17 cellular contexts compared by ENCODE assay signal in the genomic region with DNA sequence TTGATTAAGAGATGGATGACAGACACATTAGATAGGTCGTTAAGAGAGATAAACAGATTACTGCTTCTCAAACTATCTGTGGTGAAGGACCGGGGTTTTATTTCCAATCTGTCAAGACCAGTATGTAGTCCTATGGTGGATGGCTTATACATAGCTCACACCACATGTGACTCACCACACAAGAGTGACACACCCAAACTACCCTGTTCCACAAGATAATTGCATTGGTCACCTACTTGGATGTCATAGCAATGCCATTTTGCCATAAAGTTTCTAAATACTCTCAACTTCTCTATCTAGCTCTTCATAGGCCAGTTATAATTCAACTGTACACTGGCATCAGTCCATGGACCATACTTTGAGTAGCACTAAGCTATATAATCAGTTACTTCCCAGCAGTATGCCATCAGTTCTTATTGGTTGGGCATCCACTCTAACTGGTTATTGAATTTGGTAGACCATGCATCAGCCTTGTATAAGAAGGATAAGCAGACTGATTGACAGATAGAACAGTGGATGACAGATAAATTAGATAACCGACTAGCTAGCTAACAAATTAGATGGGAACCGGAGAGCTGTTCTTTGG. TPM values are rescaled to one million over a fixed set of nuclear protein-coding genes. Genes with fewer than 3 reads are reported as not detected.
DNase-seq lines count a peak whose midpoint lies in the region; TF ChIP-seq lines count a peak whose summit lies in the region.
"Had no signal": no experiment of that assay in that cellular context is flagged by ENCODE, and none has a peak within 500 bp of the region (broad histone marks: within the 10 kb centered on the region; RNA-seq: fewer than 3 reads in every experiment).

No MANE protein-coding gene starts in this region.

- H3K36me3 Mint-ChIP-seq in MCF 10A (ENCODE audit: insufficient read depth, unreplicated experiment): peaks cover 43% of the 10 kb centered on the region
- peaks cover 0 to 4% (median 0%) of the 10 kb centered on the region in 3 donors for H3K36me3 Mint-ChIP-seq in CD8-positive, alpha-beta memory T cell
- peaks cover 58% of the 10 kb centered on the region for H3K36me3 Mint-ChIP-seq in endothelial cell (ENCODE audit: low read depth, unreplicated experiment)

- H3K4me1 ChIP-seq in breast epithelium: peaks cover 0 to 27% of the 10 kb centered on the region in 2 donors
- no peaks in the 10 kb centered on the region for H3K4me1 ChIP-seq in CD8-positive, alpha-beta memory T cell (ENCODE audit: insufficient read depth, low read length)

- intact Hi-C loops in MCF 10A (cut with micrococcal nuclease): no loop called here
- intact Hi-C loops in breast epithelium (cut with DNase I; ENCODE audit: low total_unique reads): loop anchor here (2.0 kb wide), 1 partner anchor 19 kb away; no protein-coding TSS in a partner anchor

- H3K27ac Mint-ChIP-seq in MCF 10A (ENCODE audit: low read depth, unreplicated experiment) (peak overlapping the region; percentile 68), endothelial cell (ENCODE audit: unreplicated experiment) (no peak overlapping the region)
- H3K27ac Mint-ChIP-seq in CD8-positive, alpha-beta memory T cell: no peak overlapping the region
- H3K27ac Mint-ChIP-seq: naive thymus-derived CD8-positive, alpha-beta T cell had no signal

- peak overlapping the region in 1 of 2 donors; percentile 30 for H3K27ac ChIP-seq in breast epithelium
- no peak overlapping the region for H3K27ac ChIP-seq in CD8-positive, alpha-beta memory T cell (ENCODE audit: low read depth, low read length)
- H3K27ac ChIP-seq: testis had no signal

- H3K4me3 ChIP-seq in breast epithelium: no peak overlapping the region
- no peak overlapping the region for H3K4me3 ChIP-seq in fibroblast of mammary gland (ENCODE audit: control insufficient read depth, low read depth, low read length)
- no peak overlapping the region for H3K4me3 ChIP-seq in CD8-positive, alpha-beta memory T cell (ENCODE audit: low read length)
- H3K4me3 ChIP-seq: gastroesophageal sphincter, testis had no signal

- H3K27me3 ChIP-seq in breast epithelium: no peaks in the 10 kb centered on the region
- H3K27me3 ChIP-seq in CD8-positive, alpha-beta memory T cell (ENCODE audit: insufficient read depth, low read length, poor library complexity, severe bottlenecking): no peaks in the 10 kb centered on the region
- H3K27me3 ChIP-seq: gastroesophageal sphincter, testis had no signal

- no peak for TF ChIP-seq POLR2A in breast epithelium (IDR thresholded peaks at IDR 0.05)

- peaks cover 6% of the 10 kb centered on the region for H3K9me3 Mint-ChIP-seq in MCF 10A (ENCODE audit: unreplicated experiment)
- H3K9me3 Mint-ChIP-seq in CD8-positive, alpha-beta memory T cell: no peaks in the 10 kb centered on the region
- no peaks in the 10 kb centered on the region for H3K9me3 Mint-ChIP-seq in endothelial cell (ENCODE audit: unreplicated experiment)
- H3K9me3 Mint-ChIP-seq: naive thymus-derived CD8-positive, alpha-beta T cell had no signal

- BruUV-seq in MCF 10A (replicated peaks; lab: Mats Ljungman, UMichigan): no TSS peak

- POLR2A ChIA-PET in MCF 10A (lab: Yijun Ruan, JAX): interaction anchor here (0.5 to 4.6 kb wide), 3 partner anchors 10 to 269 kb away, joined by 3 to 65 read pairs (median 4); partner anchors contain the start of genes TM4SF1 and WWTR1
- POLR2A ChIA-PET in CD8-positive, alpha-beta memory T cell (lab: Charles Lee): no interaction called here

- no peak for TF ChIP-seq CTCF in MCF 10A (IDR thresholded peaks at IDR 0.05; ENCODE audit: unreplicated experiment)
- no peak for TF ChIP-seq CTCF in breast epithelium (IDR thresholded peaks at IDR 0.05)
- no peak for TF ChIP-seq CTCF in fibroblast of mammary gland (conservative IDR thresholded peaks at IDR 0.05; ENCODE audit: control insufficient read depth, insufficient read depth, low read depth, low read length)
- TF ChIP-seq CTCF in endothelial cell (IDR thresholded peaks at IDR 0.05; ENCODE audit: unreplicated experiment): no peak

- H3K4me3 Mint-ChIP-seq in MCF 10A (ENCODE audit: unreplicated experiment) (peak overlapping the region; percentile 5), endothelial cell (ENCODE audit: unreplicated experiment) (no peak overlapping the region)
- no peak overlapping the region for H3K4me3 Mint-ChIP-seq in CD8-positive, alpha-beta memory T cell
- H3K4me3 Mint-ChIP-seq: naive thymus-derived CD8-positive, alpha-beta T cell had no signal

- no peaks in the 10 kb centered on the region for H3K36me3 ChIP-seq in breast epithelium
- no peaks in the 10 kb centered on the region for H3K36me3 ChIP-seq in CD8-positive, alpha-beta memory T cell (ENCODE audit: insufficient read depth, low read length)

- DNase-seq in MCF 10A (ENCODE audit: unreplicated experiment) (peak; percentile 43), breast epithelium (ENCODE audit: low spot score in 2 of 2) (no peak), SW 1271 (lab: John Stamatoyannopoulos, UW) (peak; percentile 44 to 45), fibroblast of mammary gland (ENCODE audit: low read depth) (peak; percentile 87), endothelial cell (ENCODE audit: low spot score) (no peak), NCI-H146 treated with DMSO at 0.1 percent for 48 hours (lab: John Stamatoyannopoulos, UW; ENCODE audit: unreplicated experiment) (no peak), iPS-NIHi11 (ENCODE audit: low spot score) (no peak)
- no peak for DNase-seq in CD8-positive, alpha-beta memory T cell
- DNase-seq: ACHN; activated naive CD4-positive, alpha-beta T cell treated with anti-CD3 and anti-CD28 coated beads, Interleukin-2, amount 50 U/mL, for 16 hours; DMS79 treated with DMSO at 0.1 percent for 48 hours; Karpas-422; naive thymus-derived CD8-positive, alpha-beta T cell; NCI-H2171; right cardiac atrium; testis had no signal

- CTCF ChIA-PET in MCF 10A (lab: Yijun Ruan, JAX): interaction anchor here (0.5 to 1.1 kb wide), 4 partner anchors 10 to 133 kb away, joined by 3 to 4 read pairs (median 3); no protein-coding TSS in a partner anchor
- CTCF ChIA-PET in CD8-positive, alpha-beta memory T cell (lab: Charles Lee): interaction anchor here (1.4 kb wide), 1 partner anchor 8 kb away, joined by 3 read pairs; no protein-coding TSS in a partner anchor

- no peaks in the 10 kb centered on the region for H3K9me3 ChIP-seq in breast epithelium
- H3K9me3 ChIP-seq in CD8-positive, alpha-beta memory T cell (ENCODE audit: low read length): no peaks in the 10 kb centered on the region
- H3K9me3 ChIP-seq: gastroesophageal sphincter, testis had no signal

- no peaks in the 10 kb centered on the region for H3K27me3 Mint-ChIP-seq in MCF 10A (ENCODE audit: insufficient read depth, unreplicated experiment)
- peaks cover 4 to 7% of the 10 kb centered on the region in 2 donors for H3K27me3 Mint-ChIP-seq in CD8-positive, alpha-beta memory T cell
- H3K27me3 Mint-ChIP-seq in endothelial cell (ENCODE audit: unreplicated experiment): peaks cover 2% of the 10 kb centered on the region

- H3K4me1 Mint-ChIP-seq in MCF 10A (ENCODE audit: insufficient read depth, unreplicated experiment): peaks cover 49% of the 10 kb centered on the region
- no peaks in the 10 kb centered on the region for H3K4me1 Mint-ChIP-seq in CD8-positive, alpha-beta memory T cell
- H3K4me1 Mint-ChIP-seq in endothelial cell (ENCODE audit: unreplicated experiment): peaks cover 55% of the 10 kb centered on the region
- H3K4me1 Mint-ChIP-seq: naive thymus-derived CD8-positive, alpha-beta T cell had no signal

RNA-seq across cellular contexts. Expression of gene WWTR1, which starts 11.6 kb away (rescaled TPM):
- 52.9 and 54.9 TPM in 2 replicates for total RNA-seq in MCF 10A (2022)
- total RNA-seq in breast epithelium: 10 to 100 TPM; 53.6 to 98.2 (median 91.4) TPM
- total RNA-seq in CD8-positive, alpha-beta memory T cell: 1 to 10 TPM in 1 of 2 experiments, under 1 TPM in 1; 0.98 to 1.9 TPM
- polyA plus RNA-seq in CD8-positive, alpha-beta memory T cell: 0.60 TPM
- total RNA-seq in endothelial cell (ENCODE audit: unreplicated experiment): 137 TPM

Comparison
In these comparisons a context has a peak if more than half of its experiments do, and no peak if none do; other contexts are left out.
1. DNase-seq: peak in MCF 10A (single experiment), SW 1271 (2 of 2) and fibroblast of mammary gland (single experiment); none in breast epithelium (0 of 2), CD8-positive, alpha-beta memory T cell (0 of 5), endothelial cell (single experiment), NCI-H146 treated with DMSO at 0.1 percent for 48 hours (single experiment) and iPS-NIHi11 (single experiment).
2. RNA of gene WWTR1, which starts 11.6 kb away (total RNA-seq): 137 TPM in endothelial cell (single experiment), 53.6 to 98.2 TPM in breast epithelium and 52.9 to 54.9 TPM in MCF 10A; 0.98 to 1.9 TPM in CD8-positive, alpha-beta memory T cell; every median in the first group is over 10 times any median in the second.